Comparison of ENCODE assay signal across 10 cellular contexts in genomic region chr5:138193859-138194258, GRCh38. TPM values are rescaled to one million over a fixed set of nuclear protein-coding genes. Genes with fewer than 3 reads are reported as not detected.
"Had no signal": no experiment of that assay in that cellular context is flagged by ENCODE, and none has a peak within 500 bp of the region (broad histone marks: within the 10 kb centered on the region; RNA-seq: fewer than 3 reads in every experiment).

No MANE protein-coding gene starts in this region.

RNA-seq across cellular contexts. Expression of gene KIF20A, which starts 14.9 kb away (rescaled TPM):
- total RNA-seq: ascending aorta had no signal

RNA-seq across cellular contexts. Expression of gene NME5, which starts 54.6 kb away (rescaled TPM):
- total RNA-seq: activated CD4-positive, alpha-beta memory T cell treated with anti-CD3 and anti-CD28 coated beads for 36 hours; activated CD4-positive, alpha-beta T cell treated with anti-CD3 and anti-CD28 coated beads, Interleukin-2, amount 10 ng/mL, durations not matched to agents 24 days and 14 days; activated CD8-positive, alpha-beta memory T cell treated with anti-CD3 and anti-CD28 coated beads for 36 hours; activated CD8-positive, alpha-beta T cell treated with anti-CD3 and anti-CD28 coated beads for 36 hours; activated naive CD8-positive, alpha-beta T cell treated with anti-CD3 and anti-CD28 coated beads, Interleukin-2, amount 10 ng/mL, durations not matched to agents 7 days and 5 days; activated T-helper 2 cell treated with anti-CD3 and anti-CD28 coated beads, Interferon-gamma antibody, Interleukin-2, Interleukin-4, amounts not matched to agents 10 μg/mL and 5 μg/mL and 100 μg/mL, durations not matched to agents 14 hours and 24 hours and 36 hours; ascending aorta; T-helper 1 cell treated with Interleukin-12 subunit alpha and Interleukin-12 subunit beta and Interleukin-4 antibody, amounts not matched to agents 30 ng/mL and 1 ng/mL, for 36 hours; T-helper 17 cell; T-helper 2 cell treated with Interferon-gamma antibody and Interleukin-4, amounts not matched to agents 100 ng/mL and 5 ng/mL, for 36 hours had no signal
